In genomic region chr3:42012935-42013651, GRCh38 we compare ENCODE assay signal across 1 cellular context.
TF ChIP-seq lines count a peak whose summit lies in the region.

No MANE protein-coding gene starts in this region.

TF ChIP-seq in HEK293, 187 proteins besides CTCF, POLR2A, EP300 and RAD21 (continued from another document):
- TF ChIP-seq ZFP41 (tag by site-specific recombination; IDR thresholded peaks at IDR 0.05; ENCODE audit: borderline replicate concordance) (no peak), ZBTB20 (tag by site-specific recombination; IDR thresholded peaks at IDR 0.05) (peak; percentile 63; the same call in 1 of the 2 replicates), HOXD13 (CRISPR knock-in tag; IDR thresholded peaks at IDR 0.05; ENCODE audit: borderline replicate concordance) (no peak), ZNF211 (tag by site-specific recombination; IDR thresholded peaks at IDR 0.05; ENCODE audit: low read depth) (no peak), ZNF133 (tag by site-specific recombination; IDR thresholded peaks at IDR 0.05) (no peak), SP2 (tag by site-specific recombination; IDR thresholded peaks at IDR 0.05) (peak; percentile 28; the same call in 1 of the 2 replicates), ZNF555 (tag by site-specific recombination; conservative IDR thresholded peaks at IDR 0.05) (no peak), ZNF121 (tag by site-specific recombination; IDR thresholded peaks at IDR 0.05) (no peak), ZNF747 (tag by site-specific recombination; IDR thresholded peaks at IDR 0.05) (no peak), ZBTB11 (tag by site-specific recombination; conservative IDR thresholded peaks at IDR 0.05; ENCODE audit: low read depth) (peak; percentile 42; the same call in 1 of the 2 replicates), ZNF214 (tag by site-specific recombination; IDR thresholded peaks at IDR 0.05; ENCODE audit: borderline replicate concordance) (no peak), REPIN1 (tag by site-specific recombination; IDR thresholded peaks at IDR 0.05; ENCODE audit: low read depth) (no peak), ZNF335 (tag by site-specific recombination; conservative IDR thresholded peaks at IDR 0.05) (peak; percentile 83), PATZ1 (tag by site-specific recombination; IDR thresholded peaks at IDR 0.05) (peak; percentile 58; the same call in 1 of the 2 replicates), GLIS2 (tag by site-specific recombination; IDR thresholded peaks at IDR 0.05) (peak; percentile 39), SCRT1 (tag by site-specific recombination; IDR thresholded peaks at IDR 0.05; ENCODE audit: borderline replicate concordance) (no peak), ZNF184 (tag by site-specific recombination; IDR thresholded peaks at IDR 0.05) (no peak), ZNF473 (tag by site-specific recombination; IDR thresholded peaks at IDR 0.05) (no peak), HOXC10 (CRISPR knock-in tag; IDR thresholded peaks at IDR 0.05) (no peak), ZNF645 (tag by site-specific recombination; IDR thresholded peaks at IDR 0.05) (no peak), ZNF366 (tag by site-specific recombination; conservative IDR thresholded peaks at IDR 0.05) (peak; percentile 56), ZBTB7A (tag by site-specific recombination; IDR thresholded peaks at IDR 0.05; ENCODE audit: low read depth) (no peak), YY1 (tag by site-specific recombination; IDR thresholded peaks at IDR 0.05) (no peak), ZNF548 (tag by site-specific recombination; IDR thresholded peaks at IDR 0.05) (peak; percentile 93), OVOL3 (tag by site-specific recombination; IDR thresholded peaks at IDR 0.05) (no peak), ZNF571 (tag by site-specific recombination; IDR thresholded peaks at IDR 0.05) (no peak)
